ENCODE assay signal across 21 cellular contexts in genomic region chr18:48882379-48882778, GRCh38.
A peak's percentile ranks its signal among the peaks of the same experiment; 100 is the strongest.
DNase-seq lines count a peak whose midpoint lies in the region; ATAC-seq, FAIRE-seq and TF ChIP-seq lines count a peak whose summit lies in the region.
"Had no signal": no experiment of that assay in that cellular context is flagged by ENCODE, and none has a peak within 500 bp of the region (broad histone marks: within the 10 kb centered on the region; RNA-seq: fewer than 3 reads in every experiment).

No MANE protein-coding gene starts in this region.

- no peak overlapping the region for H3K27ac ChIP-seq in trophoblast cell (ENCODE audit: low read depth, low read length)
- H3K27ac ChIP-seq: BLaER1 treated with 17β-estradiol and CSF1 and Interleukin-3, amounts not matched to agents 10 nM and 100 nM; SJSA1 had no signal

- peak; percentile 35 for FAIRE-seq in D721Med (lab: Jason Lieb, UNC)
- FAIRE-seq: GM12891 had no signal

- no peak overlapping the region for H2AFZ ChIP-seq in trophoblast cell (ENCODE audit: insufficient read depth, low read length, poor library complexity)
- H2AFZ ChIP-seq: GM23338 had no signal

- H3K79me2 ChIP-seq in trophoblast cell (ENCODE audit: control insufficient read depth, insufficient read depth, low read length, poor library complexity) = peaks cover 15% of the 10 kb centered on the region

- peak; percentile 29 for DNase-seq in CD14-positive monocyte (ENCODE audit: low spot score)
- DNase-seq in D721Med (ENCODE audit: insufficient read length, low spot score) = no peak
- DNase-seq in islet precursor cell = peak; percentile 41
- DNase-seq in trophoblast cell = no peak
- no peak for DNase-seq in KBM-7
- DNase-seq in NCI-H1694 treated with DMSO at 0.1 percent for 48 hours (lab: John Stamatoyannopoulos, UW) = no peak
- DNase-seq: ACHN; CD8-positive, alpha-beta T cell; DMS153; HCEC 1CT; NCI-H1105; NCI-H146; NCI-H2081; NCI-H2171 treated with DMSO at 0.1 percent for 48 hours; NCI-H526 had no signal

- no peaks in the 10 kb centered on the region for H3K36me3 Mint-ChIP-seq in CD14-positive monocyte
- H3K36me3 Mint-ChIP-seq: CD8-positive, alpha-beta T cell had no signal

- intact Hi-C loops in CD14-positive monocyte (cut with micrococcal nuclease) = no loop called here

- H4K8ac ChIP-seq in trophoblast cell (ENCODE audit: low read depth, low read length) = no peak overlapping the region

- peak overlapping the region; percentile 80 for H2AK5ac ChIP-seq in trophoblast cell (ENCODE audit: low read length)

- H3K4ac ChIP-seq in trophoblast cell (ENCODE audit: low read depth, low read length) = no peak overlapping the region

- H3K27me3 ChIP-seq in trophoblast cell (ENCODE audit: insufficient read depth, low read length) = no peaks in the 10 kb centered on the region
- H3K27me3 ChIP-seq: BLaER1 treated with 17β-estradiol and CSF1 and Interleukin-3, amounts not matched to agents 10 nM and 100 nM; SJSA1 had no signal

- H3K23ac ChIP-seq in trophoblast cell (ENCODE audit: low read length) = no peak overlapping the region

- peak overlapping the region; percentile 77 for H2BK120ac ChIP-seq in trophoblast cell (ENCODE audit: insufficient read depth, low read length, poor library complexity)

- H3K27ac Mint-ChIP-seq in CD14-positive monocyte = no peak overlapping the region
- H3K27ac Mint-ChIP-seq: CD8-positive, alpha-beta T cell; GM23338 had no signal

- H3K4me3 ChIP-seq in trophoblast cell (ENCODE audit: low read depth, low read length) = no peak overlapping the region
- H3K4me3 ChIP-seq: BLaER1 treated with 17β-estradiol and CSF1 and Interleukin-3, amounts not matched to agents 10 nM and 100 nM; GM23338; SJSA1 had no signal

- H2BK5ac ChIP-seq in trophoblast cell (ENCODE audit: low read depth, low read length, poor library complexity) = no peak overlapping the region

- peak overlapping the region; percentile 26 for H4K91ac ChIP-seq in trophoblast cell (ENCODE audit: low read depth, low read length)

- no peak for ATAC-seq in HG03520 (IDR thresholded peaks at IDR 0.05; ENCODE audit: unreplicated experiment)
- ATAC-seq: CD8-positive, alpha-beta T cell; GM23338; Right ventricle myocardium inferior had no signal

- no peak overlapping the region for H3K4me3 Mint-ChIP-seq in CD14-positive monocyte
- H3K4me3 Mint-ChIP-seq: CD8-positive, alpha-beta T cell; GM23338 had no signal

- H3K9ac ChIP-seq in trophoblast cell (ENCODE audit: low read length) = no peak overlapping the region
- H3K9ac ChIP-seq: BLaER1 treated with 17β-estradiol and CSF1 and Interleukin-3, amounts not matched to agents 10 nM and 100 nM had no signal

- H3K4me1 Mint-ChIP-seq in CD14-positive monocyte = peaks cover 22% of the 10 kb centered on the region

- peaks cover 42% of the 10 kb centered on the region for H3K79me1 ChIP-seq in trophoblast cell (ENCODE audit: low read length)

- TF ChIP-seq CTCF in CD14-positive monocyte (IDR thresholded peaks at IDR 0.05) = no peak
- TF ChIP-seq CTCF in D721Med (IDR thresholded peaks at IDR 0.05; ENCODE audit: insufficient read depth, missing control alignments) = no peak

- no peak overlapping the region for H3K14ac ChIP-seq in trophoblast cell (ENCODE audit: low read length)

- no CpG with 5 or more reads among the region's 4 CpGs for WGBS in trophoblast cell (ENCODE audit: extremely low coverage, insufficient coverage, insufficient read length)

- H4K12ac ChIP-seq in trophoblast cell (ENCODE audit: low read depth, low read length) = no peak overlapping the region

- H3K18ac ChIP-seq in trophoblast cell (ENCODE audit: low read length) = peak overlapping the region; percentile 67

- H3K9me3 ChIP-seq in trophoblast cell (ENCODE audit: insufficient read depth, low read depth, low read length) = no peaks in the 10 kb centered on the region
- H3K9me3 ChIP-seq: BLaER1 treated with 17β-estradiol and CSF1 and Interleukin-3, amounts not matched to agents 10 nM and 100 nM; SJSA1 had no signal

- H3K4me1 ChIP-seq in trophoblast cell (ENCODE audit: control insufficient read depth in 1 of 2, insufficient read depth in 2 of 2, low read length in 2 of 2) = peaks cover 28 to 31% of the 10 kb centered on the region in 2 experiments

- in situ Hi-C loops in KBM-7 (cut with MboI; ENCODE audit: low pct_unique_long_range_greater_than_20kb, low sequenced_read_pairs) = no loop called here

- peaks cover 0 to 2% of the 10 kb centered on the region in 2 experiments for H3K36me3 ChIP-seq in trophoblast cell (ENCODE audit: control insufficient read depth in 1 of 2, insufficient read depth in 2 of 2, low read length in 2 of 2)
- H3K36me3 ChIP-seq: BLaER1 treated with 17β-estradiol and CSF1 and Interleukin-3, amounts not matched to agents 10 nM and 100 nM; SJSA1 had no signal

- H3K27me3 Mint-ChIP-seq in CD14-positive monocyte (ENCODE audit: low read depth in 3 of 3) = peaks cover 2 to 4% (median 3%) of the 10 kb centered on the region in 3 donors

- H3K9me3 Mint-ChIP-seq in CD14-positive monocyte = peaks cover 0 to 3% (median 0%) of the 10 kb centered on the region in 7 donors

- H3K4me2 ChIP-seq in trophoblast cell (ENCODE audit: low read length) = no peak overlapping the region
- H3K4me2 ChIP-seq: BLaER1 treated with 17β-estradiol and CSF1 and Interleukin-3, amounts not matched to agents 10 nM and 100 nM; GM23338 had no signal

- peak overlapping the region; percentile 78 for H2BK12ac ChIP-seq in trophoblast cell (ENCODE audit: low read length)

Comparison
In these comparisons a context has a peak if more than half of its experiments do, and no peak if none do; other contexts are left out.
1. DNase-seq: peak in CD14-positive monocyte (single experiment) and islet precursor cell (single experiment); none in D721Med (single experiment), trophoblast cell (0 of 2), KBM-7 (single experiment) and NCI-H1694 treated with DMSO at 0.1 percent for 48 hours (single experiment).